ENCODE assay signal across 24 cellular contexts in genomic region chr9:137814841-137815240, GRCh38.
A peak's percentile ranks its signal among the peaks of the same experiment; 100 is the strongest.
DNase-seq lines count a peak whose midpoint lies in the region; ATAC-seq, FAIRE-seq and TF ChIP-seq lines count a peak whose summit lies in the region.
"Had no signal": no experiment of that assay in that cellular context is flagged by ENCODE, and none has a peak within 500 bp of the region (broad histone marks: within the 10 kb centered on the region; RNA-seq: fewer than 3 reads in every experiment).

No MANE protein-coding gene starts in this region.

- CTCF ChIA-PET in GM12878 (lab: Yijun Ruan, JAX): no interaction called here
- CTCF ChIA-PET in naive thymus-derived CD4-positive, alpha-beta T cell (lab: Charles Lee): no interaction called here

- no peaks in the 10 kb centered on the region for H3K9me3 Mint-ChIP-seq in activated naive CD8-positive, alpha-beta T cell treated with anti-CD3 and anti-CD28 coated beads, Interleukin-2, amount 50 U/mL, for 24 hours
- H3K9me3 Mint-ChIP-seq in activated naive CD8-positive, alpha-beta T cell treated with anti-CD3 and anti-CD28 coated beads for 36 hours: peaks cover 4% of the 10 kb centered on the region
- H3K9me3 Mint-ChIP-seq in naive thymus-derived CD4-positive, alpha-beta T cell: peaks cover 0 to 3% (median 0%) of the 10 kb centered on the region in 11 donors
- peaks cover 0 to 8% of the 10 kb centered on the region in 2 donors for H3K9me3 Mint-ChIP-seq in stimulated activated naive CD8-positive, alpha-beta T cell treated with anti-CD3 and anti-CD28 coated beads, Interleukin-15, amount 100 ng/mL, for 72 hours

- no peak overlapping the region for H2AFZ ChIP-seq in GM12878 (ENCODE audit: control insufficient read depth, low read depth, low read length)

- POLR2A ChIA-PET in GM12878 (lab: Charles Lee): no interaction called here
- POLR2A ChIA-PET in naive thymus-derived CD4-positive, alpha-beta T cell (lab: Charles Lee): no interaction called here

- in situ Hi-C loops in GM12878 (cut with MboI): no loop called here

- peaks cover 15% of the 10 kb centered on the region for H3K4me1 ChIP-seq in GM12878 (ENCODE audit: control insufficient read depth, insufficient read depth, low read length)
- H3K4me1 ChIP-seq in naive thymus-derived CD4-positive, alpha-beta T cell (ENCODE audit: control insufficient read depth in 2 of 2, insufficient read depth in 2 of 2, low read length in 2 of 2): no peaks in the 10 kb centered on the region

- 96% methylated on average over 11 of the region's 11 CpGs for WGBS in GM12878 (ENCODE audit: insufficient coverage, insufficient replicate concordance, low lambda C conversion rate, missing lambda C conversion rate)

- TF ChIP-seq RAD21 in GM12878 (IDR thresholded peaks at IDR 0.05; ENCODE audit: insufficient read depth, low read depth, low read length): no peak

- H3K36me3 ChIP-seq in GM12878 (ENCODE audit: control insufficient read depth in 2 of 2, insufficient read depth in 2 of 2, low read length in 1 of 2) (peaks cover 41 to 53% of the 10 kb centered on the region in 2 experiments), H7 (replicated peaks; ENCODE audit: control insufficient read depth, insufficient read depth, low read length) (peaks cover 43% of the 10 kb centered on the region)
- peaks cover 6 to 77% (median 33%) of the 10 kb centered on the region in 3 experiments for H3K36me3 ChIP-seq in naive thymus-derived CD4-positive, alpha-beta T cell (ENCODE audit: control insufficient read depth in 2 of 3, insufficient read depth in 3 of 3, low read length in 3 of 3)

- H3K27me3 ChIP-seq in GM12878 (replicated peaks in 1 of 2; ENCODE audit: control insufficient read depth in 2 of 2, insufficient read depth in 2 of 2, low read length in 1 of 2): no peaks in the 10 kb centered on the region
- no peaks in the 10 kb centered on the region for H3K27me3 ChIP-seq in naive thymus-derived CD4-positive, alpha-beta T cell (ENCODE audit: control insufficient read depth in 2 of 2, insufficient read depth in 2 of 2, low read length in 2 of 2)
- H3K27me3 ChIP-seq in H7 (ENCODE audit: control insufficient read depth, insufficient read depth, low read length): no peaks in the 10 kb centered on the region
- H3K27me3 ChIP-seq: MG63, upper lobe of left lung had no signal

- H3K4me3 Mint-ChIP-seq in activated naive CD8-positive, alpha-beta T cell treated with anti-CD3 and anti-CD28 coated beads, Interleukin-2, amount 50 U/mL, for 24 hours: no peak overlapping the region
- H3K4me3 Mint-ChIP-seq in activated naive CD8-positive, alpha-beta T cell treated with anti-CD3 and anti-CD28 coated beads for 36 hours: no peak overlapping the region
- H3K4me3 Mint-ChIP-seq in naive thymus-derived CD4-positive, alpha-beta T cell: no peak overlapping the region
- no peak overlapping the region for H3K4me3 Mint-ChIP-seq in stimulated activated naive CD8-positive, alpha-beta T cell treated with anti-CD3 and anti-CD28 coated beads, Interleukin-15, amount 100 ng/mL, for 72 hours

- H3K27ac ChIP-seq in GM12878 (ENCODE audit: control insufficient read depth, insufficient read depth): no peak overlapping the region
- no peak overlapping the region for H3K27ac ChIP-seq in naive thymus-derived CD4-positive, alpha-beta T cell (ENCODE audit: low read depth, low read length)
- H3K27ac ChIP-seq: epithelial cell of prostate, left ventricle myocardium inferior, VCaP had no signal

- peaks cover 4% of the 10 kb centered on the region; the same call in 2 of the 3 replicates for H3K9me3 ChIP-seq in GM12878 (replicated peaks; ENCODE audit: control insufficient read depth, insufficient read depth, low read length)
- no peaks in the 10 kb centered on the region for H3K9me3 ChIP-seq in naive thymus-derived CD4-positive, alpha-beta T cell (ENCODE audit: control insufficient read depth in 2 of 3, low read length in 3 of 3)
- H3K9me3 ChIP-seq: left ventricle myocardium inferior, MG63, SK-N-SH, upper lobe of left lung had no signal

- no peak for DNase-seq in activated naive CD8-positive, alpha-beta T cell treated with anti-CD3 and anti-CD28 coated beads, Interleukin-2, amount 50 U/mL, for 24 hours
- no peak for DNase-seq in activated naive CD8-positive, alpha-beta T cell treated with anti-CD3 and anti-CD28 coated beads for 36 hours
- DNase-seq in GM12878 (ENCODE audit: low read depth, low spot score) (no peak), H7 (no peak), RCC 7860 (ENCODE audit: low spot score) (no peak), cerebellar cortex (ENCODE audit: low spot score) (no peak)
- no peak for DNase-seq in naive thymus-derived CD4-positive, alpha-beta T cell
- DNase-seq in stimulated activated naive CD8-positive, alpha-beta T cell treated with anti-CD3 and anti-CD28 coated beads, Interleukin-15, amount 100 ng/mL, for 72 hours: no peak
- DNase-seq: activated CD4-positive, alpha-beta T cell treated with anti-CD3 and anti-CD28 coated beads for 48 hours; COR-L47; GF-D8; KBM-7; left ventricle myocardium inferior; MG63; naive B cell; NCI-H2029; NCI-H526 treated with DMSO at 0.1 percent for 48 hours; RPMI8226; SK-N-SH; small intestine; T-helper 9 cell had no signal

- no peak for ATAC-seq in activated naive CD8-positive, alpha-beta T cell treated with anti-CD3 and anti-CD28 coated beads, Interleukin-2, amount 50 U/mL, for 24 hours
- no peak for ATAC-seq in GM12878
- no peak for ATAC-seq in naive thymus-derived CD4-positive, alpha-beta T cell
- no peak for ATAC-seq in stimulated activated naive CD8-positive, alpha-beta T cell treated with anti-CD3 and anti-CD28 coated beads, Interleukin-15, amount 100 ng/mL, for 72 hours

- H3K4me3 ChIP-seq in GM12878 (no peak overlapping the region), H7 (ENCODE audit: insufficient read depth, low read depth, low read length) (no peak overlapping the region)
- no peak overlapping the region for H3K4me3 ChIP-seq in naive thymus-derived CD4-positive, alpha-beta T cell (ENCODE audit: low read length)
- H3K4me3 ChIP-seq: left ventricle myocardium inferior, MG63, upper lobe of left lung had no signal

- no peaks in the 10 kb centered on the region for H4K20me1 ChIP-seq in GM12878 (ENCODE audit: control insufficient read depth, insufficient read depth)

- no TSS peak for BruUV-seq in GM12878 (replicated peaks; lab: Mats Ljungman, UMichigan)

- RAD21 ChIA-PET in GM12878 (lab: Charles Lee; ENCODE audit: unreplicated experiment): no interaction called here

- SMC1A ChIA-PET in GM12878 (lab: Charles Lee; ENCODE audit: uncharacterized antibody, unreplicated experiment): no interaction called here

- FAIRE-seq in GM12878 (lab: Jason Lieb, UNC): no peak
- no peak for FAIRE-seq in RCC 7860 (lab: Jason Lieb, UNC)
- FAIRE-seq: small intestine had no signal

- TF ChIP-seq EP300 in GM12878 (IDR thresholded peaks at IDR 0.05; ENCODE audit: borderline replicate concordance in 1 of 2, control insufficient read depth in 1 of 2, low read depth in 2 of 2, low read length in 2 of 2): no peak

- intact Hi-C loops in GM12878 (cut with micrococcal nuclease; ENCODE audit: unreplicated experiment): no loop called here
- intact Hi-C loops in naive thymus-derived CD4-positive, alpha-beta T cell (cut with micrococcal nuclease): no loop called here

- H3K36me3 Mint-ChIP-seq in activated naive CD8-positive, alpha-beta T cell treated with anti-CD3 and anti-CD28 coated beads, Interleukin-2, amount 50 U/mL, for 24 hours (ENCODE audit: low read depth): peaks cover 31% of the 10 kb centered on the region
- H3K36me3 Mint-ChIP-seq in activated naive CD8-positive, alpha-beta T cell treated with anti-CD3 and anti-CD28 coated beads for 36 hours: peaks cover 40% of the 10 kb centered on the region
- H3K36me3 Mint-ChIP-seq in naive thymus-derived CD4-positive, alpha-beta T cell: peaks cover 3 to 59% (median 37%) of the 10 kb centered on the region in 5 donors

- no peak overlapping the region for H3K9ac ChIP-seq in GM12878 (ENCODE audit: control insufficient read depth, insufficient read depth, low read length)
- H3K9ac ChIP-seq: SK-N-SH had no signal

- peak overlapping the region; percentile 52 for H3K27ac Mint-ChIP-seq in activated naive CD8-positive, alpha-beta T cell treated with anti-CD3 and anti-CD28 coated beads, Interleukin-2, amount 50 U/mL, for 24 hours
- no peak overlapping the region for H3K27ac Mint-ChIP-seq in activated naive CD8-positive, alpha-beta T cell treated with anti-CD3 and anti-CD28 coated beads for 36 hours
- peak overlapping the region in 7 of 9 donors; percentile 36 to 75 (median 46) for H3K27ac Mint-ChIP-seq in naive thymus-derived CD4-positive, alpha-beta T cell
- H3K27ac Mint-ChIP-seq in stimulated activated naive CD8-positive, alpha-beta T cell treated with anti-CD3 and anti-CD28 coated beads, Interleukin-15, amount 100 ng/mL, for 72 hours: peak overlapping the region; percentile 58 to 96

- TF ChIP-seq CTCF in GM12878 (IDR thresholded peaks at IDR 0.05 in 2 of 3, conservative IDR thresholded peaks at IDR 0.05 in 1 of 3; ENCODE audit: control insufficient read depth in 2 of 3, extremely low read depth in 1 of 3, insufficient read depth in 1 of 3, low read depth in 3 of 3, low read length in 3 of 3): no peak

- no peaks in the 10 kb centered on the region for H3K4me1 Mint-ChIP-seq in activated naive CD8-positive, alpha-beta T cell treated with anti-CD3 and anti-CD28 coated beads, Interleukin-2, amount 50 U/mL, for 24 hours
- H3K4me1 Mint-ChIP-seq in activated naive CD8-positive, alpha-beta T cell treated with anti-CD3 and anti-CD28 coated beads for 36 hours: no peaks in the 10 kb centered on the region
- no peaks in the 10 kb centered on the region for H3K4me1 Mint-ChIP-seq in naive thymus-derived CD4-positive, alpha-beta T cell
- no peaks in the 10 kb centered on the region for H3K4me1 Mint-ChIP-seq in stimulated activated naive CD8-positive, alpha-beta T cell treated with anti-CD3 and anti-CD28 coated beads, Interleukin-15, amount 100 ng/mL, for 72 hours

- TF ChIP-seq POLR2A in GM12878 (IDR thresholded peaks at IDR 0.05; ENCODE audit: low read depth, low read length): peak; percentile 18

- no peaks in the 10 kb centered on the region for H3K27me3 Mint-ChIP-seq in activated naive CD8-positive, alpha-beta T cell treated with anti-CD3 and anti-CD28 coated beads, Interleukin-2, amount 50 U/mL, for 24 hours
- H3K27me3 Mint-ChIP-seq in activated naive CD8-positive, alpha-beta T cell treated with anti-CD3 and anti-CD28 coated beads for 36 hours: no peaks in the 10 kb centered on the region
- H3K27me3 Mint-ChIP-seq in naive thymus-derived CD4-positive, alpha-beta T cell: no peaks in the 10 kb centered on the region
- H3K27me3 Mint-ChIP-seq in stimulated activated naive CD8-positive, alpha-beta T cell treated with anti-CD3 and anti-CD28 coated beads, Interleukin-15, amount 100 ng/mL, for 72 hours: no peaks in the 10 kb centered on the region
- H3K27me3 Mint-ChIP-seq: naive B cell had no signal

- no peaks in the 10 kb centered on the region; the same call in none of the 2 replicates for H3K79me2 ChIP-seq in GM12878 (ENCODE audit: control insufficient read depth, insufficient read depth, low read length)

- H3K4me2 ChIP-seq in GM12878 (ENCODE audit: control insufficient read depth, insufficient read depth): no peak overlapping the region
- H3K4me2 ChIP-seq: SK-N-SH had no signal

TF ChIP-seq in GM12878, 131 proteins besides CTCF, POLR2A, EP300 and RAD21:
- TF ChIP-seq FOXM1 (IDR thresholded peaks at IDR 0.05; ENCODE audit: low read depth, low read length) (no peak), EGR1 (IDR thresholded peaks at IDR 0.05; ENCODE audit: borderline replicate concordance in 1 of 2, low read depth in 2 of 2, low read length in 2 of 2) (no peak), POLR2AphosphoS5 (IDR thresholded peaks at IDR 0.05; ENCODE audit: low read length) (no peak)
